ENCODE assay signal across 1 cellular context in the genomic region with DNA sequence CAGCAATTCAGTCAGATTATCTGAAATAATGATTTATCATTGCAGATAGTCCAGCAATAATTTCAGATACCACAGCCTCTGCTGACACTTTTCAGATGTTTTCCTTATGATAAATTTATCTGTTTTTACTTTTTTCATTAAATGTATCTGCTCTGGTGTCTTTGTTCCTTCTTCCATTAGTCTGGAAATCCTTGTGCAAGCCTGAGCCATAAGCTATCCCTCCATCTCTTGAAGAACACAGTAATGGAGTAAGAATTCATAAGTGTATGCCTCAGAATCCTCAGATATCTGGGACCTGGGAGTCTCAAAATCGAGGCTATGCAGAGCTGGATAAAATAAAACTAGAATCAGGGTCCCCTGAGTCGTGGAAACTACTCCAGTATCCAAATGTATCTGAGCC.
TF ChIP-seq lines count a peak whose summit lies in the region.

No MANE protein-coding gene starts in this region.

TF ChIP-seq in GM23338, 12 proteins besides CTCF, POLR2A, EP300 and RAD21:
- no peak for TF ChIP-seq EZH2phosphoT487 (IDR thresholded peaks at IDR 0.05; ENCODE audit: unreplicated experiment)
- TF ChIP-seq REST (IDR thresholded peaks at IDR 0.05; ENCODE audit: unreplicated experiment) = no peak
- no peak for TF ChIP-seq EZH2 (IDR thresholded peaks at IDR 0.05; ENCODE audit: low read depth, unreplicated experiment)
- TF ChIP-seq JUNB (IDR thresholded peaks at IDR 0.05; ENCODE audit: unreplicated experiment) = no peak
- TF ChIP-seq ZNF462 (CRISPR knock-in tag; IDR thresholded peaks at IDR 0.05) = no peak
- no peak for TF ChIP-seq POLR2AphosphoS5 (IDR thresholded peaks at IDR 0.05; ENCODE audit: low read depth)
- no peak for TF ChIP-seq ZNF114 (CRISPR knock-in tag; IDR thresholded peaks at IDR 0.05)
